8 cellular contexts compared by ENCODE assay signal in the genomic region with DNA sequence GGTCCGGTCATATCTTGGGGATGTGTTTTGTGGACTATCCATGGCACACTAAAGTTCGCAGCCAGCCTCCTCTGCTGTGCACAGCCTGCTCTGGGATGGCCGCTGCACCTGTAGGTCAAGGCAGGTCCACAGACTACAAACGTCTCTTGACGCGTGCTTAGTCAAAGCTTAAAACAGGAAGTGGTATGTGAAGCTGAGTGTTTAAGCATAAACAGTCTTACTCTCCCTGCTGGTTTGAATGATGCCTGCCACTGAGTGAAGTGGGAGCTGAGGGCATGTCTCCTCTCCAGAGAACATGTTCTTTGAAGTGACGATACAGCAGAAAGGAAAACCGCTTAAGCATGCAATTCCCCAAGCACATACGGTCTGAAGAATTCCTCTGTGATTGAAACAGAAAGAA.
A peak's percentile ranks its signal among the peaks of the same experiment; 100 is the strongest.
DNase-seq lines count a peak whose midpoint lies in the region; ATAC-seq, FAIRE-seq and TF ChIP-seq lines count a peak whose summit lies in the region.

No MANE protein-coding gene starts in this region.

- H3K27me3 Mint-ChIP-seq in activated CD8-positive, alpha-beta T cell treated with anti-CD3 and anti-CD28 coated beads, Interleukin-2, amount 10 ng/mL, durations not matched to agents 7 days and 5 days (ENCODE audit: low read depth) = no peaks in the 10 kb centered on the region
- peaks cover 7% of the 10 kb centered on the region for H3K27me3 Mint-ChIP-seq in nephron (ENCODE audit: low read depth)
- H3K27me3 Mint-ChIP-seq in Caco-2 (ENCODE audit: insufficient read depth, unreplicated experiment) = no peaks in the 10 kb centered on the region

- no TSS peak for BruUV-seq in Caco-2 (replicated peaks; lab: Mats Ljungman, UMichigan)

- H3K9me3 ChIP-seq in Caco-2 = no peaks in the 10 kb centered on the region

- TF ChIP-seq POLR2A in GM12891 (IDR thresholded peaks at IDR 0.05; ENCODE audit: low read depth, low read length) = no peak; the same call in 1 of the 2 replicates

- intact Hi-C loops in Caco-2 (cut with micrococcal nuclease; ENCODE audit: unreplicated experiment) = loop anchor here (1.0 to 5.0 kb wide), 5 partner anchors 259 to 528 kb away; a partner anchor contains a TSS

- H3K4me3 ChIP-seq in KMS-11 (IDR thresholded peaks at IDR 0.05; ENCODE audit: insufficient read depth, low read depth, low read length) = no peak overlapping the region
- no peak overlapping the region for H3K4me3 ChIP-seq in Caco-2 (ENCODE audit: low read depth, low read length)

- peaks cover 21% of the 10 kb centered on the region for H3K4me1 ChIP-seq in KMS-11 (ENCODE audit: low read depth, poor library complexity, severe bottlenecking)
- no peaks in the 10 kb centered on the region for H3K4me1 ChIP-seq in Caco-2

- H3K36me3 Mint-ChIP-seq in activated CD8-positive, alpha-beta T cell treated with anti-CD3 and anti-CD28 coated beads, Interleukin-2, amount 10 ng/mL, durations not matched to agents 7 days and 5 days (ENCODE audit: low read depth) = no peaks in the 10 kb centered on the region
- no peaks in the 10 kb centered on the region for H3K36me3 Mint-ChIP-seq in nephron (ENCODE audit: low read depth)
- H3K36me3 Mint-ChIP-seq in Caco-2 (ENCODE audit: insufficient read depth, unreplicated experiment) = no peaks in the 10 kb centered on the region

- H3K27me3 ChIP-seq in KMS-11 (ENCODE audit: insufficient read depth, low read depth) = no peaks in the 10 kb centered on the region
- no peaks in the 10 kb centered on the region; the same call in 1 of the 2 replicates for H3K27me3 ChIP-seq in Caco-2 (replicated peaks; ENCODE audit: control insufficient read depth, insufficient read depth, low read length)

- H3K79me2 ChIP-seq in KMS-11 (ENCODE audit: insufficient read depth, low read depth) = no peaks in the 10 kb centered on the region

- no peaks in the 10 kb centered on the region for H3K9me3 Mint-ChIP-seq in activated CD8-positive, alpha-beta T cell treated with anti-CD3 and anti-CD28 coated beads, Interleukin-2, amount 10 ng/mL, durations not matched to agents 7 days and 5 days (ENCODE audit: insufficient read depth)
- no peaks in the 10 kb centered on the region for H3K9me3 Mint-ChIP-seq in nephron
- H3K9me3 Mint-ChIP-seq in Caco-2 (ENCODE audit: unreplicated experiment) = no peaks in the 10 kb centered on the region

- peak; percentile 88 for ATAC-seq in GM21529 (IDR thresholded peaks at IDR 0.05; ENCODE audit: unreplicated experiment)
- ATAC-seq in activated CD8-positive, alpha-beta T cell treated with anti-CD3 and anti-CD28 coated beads, Interleukin-2, amount 10 ng/mL, durations not matched to agents 7 days and 5 days = peak; percentile 91

- H3K4me1 Mint-ChIP-seq in activated CD8-positive, alpha-beta T cell treated with anti-CD3 and anti-CD28 coated beads, Interleukin-2, amount 10 ng/mL, durations not matched to agents 7 days and 5 days (ENCODE audit: low read depth) = peaks cover 49% of the 10 kb centered on the region
- H3K4me1 Mint-ChIP-seq in nephron (peaks cover 15% of the 10 kb centered on the region), Caco-2 (ENCODE audit: low read depth, unreplicated experiment) (peaks cover 14% of the 10 kb centered on the region)

- peak overlapping the region; percentile 11; the same call in 1 of the 2 replicates for H3K9ac ChIP-seq in KMS-11

- H3K4me3 Mint-ChIP-seq in activated CD8-positive, alpha-beta T cell treated with anti-CD3 and anti-CD28 coated beads, Interleukin-2, amount 10 ng/mL, durations not matched to agents 7 days and 5 days = peak overlapping the region; percentile 64
- no peak overlapping the region for H3K4me3 Mint-ChIP-seq in nephron
- no peak overlapping the region for H3K4me3 Mint-ChIP-seq in Caco-2 (ENCODE audit: unreplicated experiment)

- H3K27ac Mint-ChIP-seq in activated CD8-positive, alpha-beta T cell treated with anti-CD3 and anti-CD28 coated beads, Interleukin-2, amount 10 ng/mL, durations not matched to agents 7 days and 5 days = peak overlapping the region; percentile 96
- H3K27ac Mint-ChIP-seq in nephron (peak overlapping the region; percentile 8 to 66 (median 51)), Caco-2 (ENCODE audit: unreplicated experiment) (no peak overlapping the region)

- POLR2A ChIA-PET in activated CD8-positive, alpha-beta T cell treated with anti-CD3 and anti-CD28 coated beads, Interleukin-2, amount 10 ng/mL, durations not matched to agents 7 days and 5 days (lab: Charles Lee) = interaction anchor here (0.6 to 1.9 kb wide), 8 partner anchors 8 to 505 kb away, joined by 3 to 6 read pairs (median 4); a partner anchor contains a TSS
- POLR2A ChIA-PET in Caco-2 (lab: Charles Lee) = interaction anchor here (0.5 kb wide), 2 partner anchors 178 to 502 kb away, joined by 3 to 5 read pairs; no protein-coding TSS in a partner anchor

- CTCF ChIA-PET in activated CD8-positive, alpha-beta T cell treated with anti-CD3 and anti-CD28 coated beads, Interleukin-2, amount 10 ng/mL, durations not matched to agents 7 days and 5 days (lab: Charles Lee) = interaction anchor here (0.6 to 8.9 kb wide), 58 partner anchors 10 to 1250 kb away, joined by 3 to 259 read pairs (median 5); a partner anchor contains a TSS
- CTCF ChIA-PET in Caco-2 (lab: Charles Lee) = interaction anchor here (0.7 to 2.8 kb wide), 13 partner anchors 167 to 1145 kb away, joined by 3 to 46 read pairs (median 5); a partner anchor contains a TSS

- H4K20me1 ChIP-seq in KMS-11 (ENCODE audit: insufficient read depth) = no peaks in the 10 kb centered on the region

- DNase-seq in GM12891 (ENCODE audit: insufficient read length, low spot score) = peak; percentile 47
- DNase-seq in activated CD8-positive, alpha-beta T cell treated with anti-CD3 and anti-CD28 coated beads, Interleukin-2, amount 10 ng/mL, durations not matched to agents 7 days and 5 days = peak; percentile 68
- no peak for DNase-seq in Caco-2
- DNase-seq in UCSD-AML1 (lab: John Stamatoyannopoulos, UW; ENCODE audit: unreplicated experiment) = no peak
- DNase-seq in hepatic stellate cell (ENCODE audit: low spot score) = no peak

- FAIRE-seq in GM12891 (lab: Jason Lieb, UNC) = peak; percentile 94

- H3K36me3 ChIP-seq in KMS-11 (ENCODE audit: insufficient read depth) (no peaks in the 10 kb centered on the region), Caco-2 (ENCODE audit: control insufficient read depth, insufficient read depth, low read length) (no peaks in the 10 kb centered on the region)

- TF ChIP-seq CTCF in KMS-11 (conservative IDR thresholded peaks at IDR 0.05; ENCODE audit: low read depth, low read length) = no peak
- no peak for TF ChIP-seq CTCF in nephron (IDR thresholded peaks at IDR 0.05; ENCODE audit: unreplicated experiment in 3 of 3)
- no peak for TF ChIP-seq CTCF in Caco-2 (IDR thresholded peaks at IDR 0.05; ENCODE audit: insufficient read depth in 1 of 2, low read depth in 1 of 2, low read length in 1 of 2, severe bottlenecking in 1 of 2, unreplicated experiment in 1 of 2)

- peak overlapping the region; percentile 55 for H3K4me2 ChIP-seq in KMS-11

- H2AFZ ChIP-seq in KMS-11 (ENCODE audit: low read depth) = peak overlapping the region; percentile 17; the same call in 1 of the 2 replicates

- H3K27ac ChIP-seq in KMS-11 = peak overlapping the region; percentile 66

TF ChIP-seq in GM12891, 5 proteins besides CTCF, POLR2A, EP300 and RAD21:
- TF ChIP-seq PAX5 (IDR thresholded peaks at IDR 0.05; ENCODE audit: insufficient read depth, low read length, severe bottlenecking) (no peak), SPI1 (IDR thresholded peaks at IDR 0.05; ENCODE audit: low read depth, low read length) (peak; percentile 99), TAF1 (IDR thresholded peaks at IDR 0.05; ENCODE audit: low read depth, low read length) (no peak), POLR2AphosphoS5 (IDR thresholded peaks at IDR 0.05; ENCODE audit: low read depth, low read length) (no peak), POU2F2 (IDR thresholded peaks at IDR 0.05; ENCODE audit: low read depth, low read length) (0 out of 2 replicates have a peak, but pooled peaks have one; percentile 33)

Comparison
In these comparisons a context has a peak if more than half of its experiments do, and no peak if none do; other contexts are left out.
1. DNase-seq: peak in GM12891 (single experiment) and activated CD8-positive, alpha-beta T cell treated with anti-CD3 and anti-CD28 coated beads, Interleukin-2, amount 10 ng/mL, durations not matched to agents 7 days and 5 days (single experiment); none in Caco-2 (0 of 2), UCSD-AML1 (single experiment) and hepatic stellate cell (single experiment).